ENCODE assay signal across 30 cellular contexts in the genomic region with DNA sequence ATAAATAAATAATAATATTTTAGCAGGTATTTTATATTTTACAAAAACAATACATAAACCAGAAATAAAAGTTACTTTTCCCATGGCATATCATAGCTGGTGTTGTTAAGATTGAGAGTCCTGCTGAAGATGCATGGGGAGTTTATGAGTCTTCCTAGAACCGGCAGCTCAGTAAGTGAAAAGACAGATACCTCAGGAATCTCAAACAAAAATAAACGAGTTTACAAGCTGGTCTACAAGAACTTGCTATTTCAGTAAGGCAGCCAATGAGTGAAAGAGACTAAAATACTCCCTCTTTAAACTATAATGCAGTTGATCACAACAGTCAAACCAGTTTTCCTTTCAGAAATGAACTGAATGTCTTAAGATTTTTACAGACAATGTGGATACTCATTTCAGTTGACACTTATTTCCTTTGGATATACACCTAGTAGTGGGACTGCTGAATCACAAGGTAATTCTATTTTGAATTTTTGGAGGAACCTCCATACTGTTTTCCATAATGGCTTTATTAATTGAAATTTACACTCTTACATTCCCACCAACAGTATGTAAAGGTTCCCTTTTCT. TPM values are rescaled to one million over a fixed set of nuclear protein-coding genes. Genes with fewer than 3 reads are reported as not detected.
DNase-seq lines count a peak whose midpoint lies in the region; TF ChIP-seq lines count a peak whose summit lies in the region.
"Had no signal": no experiment of that assay in that cellular context is flagged by ENCODE, and none has a peak within 500 bp of the region (broad histone marks: within the 10 kb centered on the region; RNA-seq: fewer than 3 reads in every experiment).

No MANE protein-coding gene starts in this region.

- H3K27ac Mint-ChIP-seq in Calu3 (ENCODE audit: unreplicated experiment) = no peak overlapping the region
- H3K27ac Mint-ChIP-seq: activated CD4-positive, alpha-beta T cell treated with anti-CD3 and anti-CD28 coated beads, Interleukin-2, amount 10 ng/mL, durations not matched to agents 24 days and 14 days; activated naive CD8-positive, alpha-beta T cell treated with anti-CD3 and anti-CD28 coated beads for 36 hours; stimulated activated effector memory CD8-positive, alpha-beta T cell treated with anti-CD3 and anti-CD28 coated beads, Interleukin-12 subunit alpha, Interleukin-12 subunit beta, amount 100 ng/mL, for 72 hours; WTC11 had no signal

- CTCF ChIA-PET in Calu3 (lab: Charles Lee) = interaction anchor here (2.2 kb wide), 1 partner anchor 9 kb away, joined by 20 read pairs; a partner anchor contains a TSS

- no peak for DNase-seq in Calu3
- DNase-seq in SK-MEL-5 (ENCODE audit: low read depth, low spot score) = peak; percentile 25
- DNase-seq in fibroblast of mammary gland (ENCODE audit: low read depth) = peak; percentile 5
- DNase-seq in retinal pigment epithelial cell (ENCODE audit: low read depth) = no peak
- no peak for DNase-seq in COR-L47 (lab: John Stamatoyannopoulos, UW)
- DNase-seq in iPS-NIHi11 (ENCODE audit: low spot score) = no peak
- DNase-seq in activated gamma-delta T cell treated with Interleukin-2 at 50 U/mL for 16 hours = no peak
- DNase-seq in NCI-H2029 (lab: John Stamatoyannopoulos, UW) = no peak
- DNase-seq: activated CD4-positive, alpha-beta T cell treated with anti-CD3 and anti-CD28 coated beads, Interleukin-2, amount 10 ng/mL, durations not matched to agents 24 days and 14 days; activated naive CD8-positive, alpha-beta T cell treated with anti-CD3 and anti-CD28 coated beads for 36 hours; aorta; Caco-2; DND-41; effector memory CD4-positive, alpha-beta T cell; foreskin keratinocyte; heart right ventricle; Karpas-422; lower lobe of right lung; NCI-H1436; NCI-H774; SIG-M5; sigmoid colon; stimulated activated CD4-positive, alpha-beta T cell treated with anti-CD3 and anti-CD28 coated beads, Interleukin-15, amount 100 ng/mL, for 24 hours; SW 1271; transverse colon had no signal

- H3K9me3 Mint-ChIP-seq in Calu3 (ENCODE audit: low read depth, unreplicated experiment) = no peaks in the 10 kb centered on the region
- H3K9me3 Mint-ChIP-seq: activated CD4-positive, alpha-beta T cell treated with anti-CD3 and anti-CD28 coated beads, Interleukin-2, amount 10 ng/mL, durations not matched to agents 24 days and 14 days; activated naive CD8-positive, alpha-beta T cell treated with anti-CD3 and anti-CD28 coated beads for 36 hours; stimulated activated effector memory CD8-positive, alpha-beta T cell treated with anti-CD3 and anti-CD28 coated beads, Interleukin-12 subunit alpha, Interleukin-12 subunit beta, amount 100 ng/mL, for 72 hours; WTC11 had no signal

- intact Hi-C loops in Calu3 (cut with micrococcal nuclease; ENCODE audit: unreplicated experiment) = no loop called here

- H3K4me1 Mint-ChIP-seq in Calu3 (ENCODE audit: low read depth, unreplicated experiment) = peaks cover 76% of the 10 kb centered on the region
- H3K4me1 Mint-ChIP-seq: activated CD4-positive, alpha-beta T cell treated with anti-CD3 and anti-CD28 coated beads, Interleukin-2, amount 10 ng/mL, durations not matched to agents 24 days and 14 days; activated naive CD8-positive, alpha-beta T cell treated with anti-CD3 and anti-CD28 coated beads for 36 hours; stimulated activated effector memory CD8-positive, alpha-beta T cell treated with anti-CD3 and anti-CD28 coated beads, Interleukin-12 subunit alpha, Interleukin-12 subunit beta, amount 100 ng/mL, for 72 hours had no signal

- in situ Hi-C loops in SK-MEL-5 (cut with HindIII; ENCODE audit: low pct_unique_long_range_greater_than_20kb, low sequenced_read_pairs) = no loop called here

- peaks cover 8% of the 10 kb centered on the region for H3K36me3 Mint-ChIP-seq in Calu3 (ENCODE audit: insufficient read depth, unreplicated experiment)
- H3K36me3 Mint-ChIP-seq: activated naive CD8-positive, alpha-beta T cell treated with anti-CD3 and anti-CD28 coated beads for 36 hours; stimulated activated effector memory CD8-positive, alpha-beta T cell treated with anti-CD3 and anti-CD28 coated beads, Interleukin-12 subunit alpha, Interleukin-12 subunit beta, amount 100 ng/mL, for 72 hours; WTC11 had no signal

- H3K27me3 Mint-ChIP-seq in Calu3 (ENCODE audit: unreplicated experiment) = no peaks in the 10 kb centered on the region

- no TSS peak for BruUV-seq in Calu3 (replicated peaks; lab: Mats Ljungman, UMichigan)

- no peak overlapping the region for H3K4me3 Mint-ChIP-seq in Calu3 (ENCODE audit: low read depth, unreplicated experiment)
- H3K4me3 Mint-ChIP-seq: activated CD4-positive, alpha-beta T cell treated with anti-CD3 and anti-CD28 coated beads, Interleukin-2, amount 10 ng/mL, durations not matched to agents 24 days and 14 days; activated naive CD8-positive, alpha-beta T cell treated with anti-CD3 and anti-CD28 coated beads for 36 hours; stimulated activated effector memory CD8-positive, alpha-beta T cell treated with anti-CD3 and anti-CD28 coated beads, Interleukin-12 subunit alpha, Interleukin-12 subunit beta, amount 100 ng/mL, for 72 hours; WTC11 had no signal

- H3K4me3 ChIP-seq in fibroblast of mammary gland (ENCODE audit: control insufficient read depth, low read depth, low read length) (no peak overlapping the region), retinal pigment epithelial cell (ENCODE audit: low read length) (no peak overlapping the region)
- H3K4me3 ChIP-seq: BLaER1 treated with 17β-estradiol and CSF1 and Interleukin-3, amounts not matched to agents 10 nM and 100 nM; cardiac muscle cell; coronary artery; heart right ventricle; lower lobe of right lung; sigmoid colon; transverse colon had no signal

- peak; percentile 11 for TF ChIP-seq CTCF in Calu3 (IDR thresholded peaks at IDR 0.05; ENCODE audit: unreplicated experiment)
- peak; percentile 13 for TF ChIP-seq CTCF in fibroblast of mammary gland (conservative IDR thresholded peaks at IDR 0.05; ENCODE audit: control insufficient read depth, insufficient read depth, low read depth, low read length)
- TF ChIP-seq CTCF in retinal pigment epithelial cell (conservative IDR thresholded peaks at IDR 0.05; ENCODE audit: low read depth, low read length) = peak; percentile 21

RNA-seq across cellular contexts. Expression of a gene that starts 8.9 kb away (rescaled TPM):
- total RNA-seq in Calu3 (2022) = 17.0 and 19.3 TPM in 2 replicates
- total RNA-seq in SK-MEL-5 (2014; rRNA removed; shearing (Covaris generic)) = 6.9 and 8.6 TPM in 2 replicates
- polyA plus RNA-seq in SK-MEL-5 (2015; cell fraction: cytosol; rRNA removed) = 7.0 and 8.8 TPM in 2 replicates
- 2.6 and 5.6 TPM in 2 replicates for polyA plus RNA-seq in SK-MEL-5 (2015; cell fraction: nucleus; rRNA removed)
- total RNA-seq: activated CD4-positive, alpha-beta T cell treated with anti-CD3 and anti-CD28 coated beads, Interleukin-2, amount 10 ng/mL, durations not matched to agents 24 days and 14 days; activated naive CD8-positive, alpha-beta T cell treated with anti-CD3 and anti-CD28 coated beads for 36 hours had no signal

Comparison
In these comparisons a context has a peak if more than half of its experiments do, and no peak if none do; other contexts are left out.
1. DNase-seq: peak in SK-MEL-5 (single experiment) and fibroblast of mammary gland (single experiment); none in Calu3 (single experiment), retinal pigment epithelial cell (single experiment), COR-L47 (single experiment), iPS-NIHi11 (single experiment), activated gamma-delta T cell treated with Interleukin-2 at 50 U/mL for 16 hours (single experiment) and NCI-H2029 (single experiment).
2. Peak in every context shown above with its lines, with median percentiles within 50 percentile points of each other: CTCF ChIP-seq.